In genomic region chrX:130163350-130163851, GRCh38 we compare ENCODE assay signal across 20 cellular contexts. TPM values are rescaled to one million over a fixed set of nuclear protein-coding genes. Genes with fewer than 3 reads are reported as not detected.
A peak's percentile ranks its signal among the peaks of the same experiment; 100 is the strongest.
DNase-seq lines count a peak whose midpoint lies in the region; ATAC-seq, FAIRE-seq and TF ChIP-seq lines count a peak whose summit lies in the region.
"Had no signal": no experiment of that assay in that cellular context is flagged by ENCODE, and none has a peak within 500 bp of the region (broad histone marks: within the 10 kb centered on the region; RNA-seq: fewer than 3 reads in every experiment).

No MANE protein-coding gene starts in this region.

- H3K9me3 ChIP-seq in PC-3 (ENCODE audit: low read length), result no peaks in the 10 kb centered on the region
- no peaks in the 10 kb centered on the region for H3K9me3 ChIP-seq in PC-9 (ENCODE audit: insufficient read depth, low read depth)
- no peaks in the 10 kb centered on the region for H3K9me3 ChIP-seq in pancreas
- H3K9me3 ChIP-seq: mucosa of descending colon, sigmoid colon had no signal

- FAIRE-seq in pancreas (lab: Jason Lieb, UNC), result no peak
- FAIRE-seq: urothelium cell line had no signal

- H3K9me2 ChIP-seq in PC-3 (replicated peaks; ENCODE audit: low read length) (no peaks in the 10 kb centered on the region), PC-9 (ENCODE audit: insufficient read depth) (no peaks in the 10 kb centered on the region)

- no peak overlapping the region for H3K9ac ChIP-seq in PC-3 (ENCODE audit: low read length)

- TF ChIP-seq CTCF in natural killer cell (IDR thresholded peaks at IDR 0.05) (no peak), PC-3 (conservative IDR thresholded peaks at IDR 0.05; ENCODE audit: low read depth, low read length) (no peak), PC-9 (conservative IDR thresholded peaks at IDR 0.05) (no peak), pancreas (IDR thresholded peaks at IDR 0.05) (no peak)

- H3K36me3 Mint-ChIP-seq in natural killer cell, result no peaks in the 10 kb centered on the region
- no peaks in the 10 kb centered on the region for H3K36me3 Mint-ChIP-seq in natural killer cell treated with Interleukin-12 subunit alpha and Interleukin-12 subunit beta and Interleukin-15 and Interleukin-18, amount 100 ng/mL, for 72 hours
- H3K36me3 Mint-ChIP-seq in dendritic cell treated with granulocyte-macrophage colony-stimulating factor and Interleukin-4, amounts not matched to agents 40 ng/mL and 50 ng/mL, for 4 days (ENCODE audit: low read depth), result peaks cover 10% of the 10 kb centered on the region

- H3K4me3 ChIP-seq in PC-3 (ENCODE audit: low read length), result no peak overlapping the region
- H3K4me3 ChIP-seq in PC-9, result no peak overlapping the region
- H3K4me3 ChIP-seq in pancreas, result no peak overlapping the region
- H3K4me3 ChIP-seq: mucosa of descending colon, sigmoid colon had no signal

- no peak for ATAC-seq in natural killer cell
- no peak for ATAC-seq in natural killer cell treated with Interleukin-12 subunit alpha and Interleukin-12 subunit beta and Interleukin-15 and Interleukin-18, amount 100 ng/mL, for 72 hours
- ATAC-seq in PC-3, result no peak
- no peak for ATAC-seq in pancreas
- ATAC-seq: HCT116, left ventricle myocardium superior, mucosa of descending colon had no signal

- no peak overlapping the region for H3K27ac ChIP-seq in PC-3 (ENCODE audit: low read length)
- H3K27ac ChIP-seq in PC-9, result no peak overlapping the region
- H3K27ac ChIP-seq in pancreas, result no peak overlapping the region
- H3K27ac ChIP-seq: sigmoid colon had no signal

- H3K27ac Mint-ChIP-seq in natural killer cell, result no peak overlapping the region
- H3K27ac Mint-ChIP-seq in natural killer cell treated with Interleukin-12 subunit alpha and Interleukin-12 subunit beta and Interleukin-15 and Interleukin-18, amount 100 ng/mL, for 72 hours, result no peak overlapping the region
- no peak overlapping the region for H3K27ac Mint-ChIP-seq in dendritic cell treated with granulocyte-macrophage colony-stimulating factor and Interleukin-4, amounts not matched to agents 40 ng/mL and 50 ng/mL, for 4 days

- H3F3A ChIP-seq in PC-3 (ENCODE audit: low read length, unreplicated experiment) (no peaks in the 10 kb centered on the region), PC-9 (ENCODE audit: insufficient read depth, low read depth) (peaks cover 8% of the 10 kb centered on the region)

- H3K4me1 Mint-ChIP-seq in natural killer cell, result peaks cover 15 to 33% of the 10 kb centered on the region in 2 donors
- H3K4me1 Mint-ChIP-seq in natural killer cell treated with Interleukin-12 subunit alpha and Interleukin-12 subunit beta and Interleukin-15 and Interleukin-18, amount 100 ng/mL, for 72 hours (ENCODE audit: low read depth in 2 of 2), result peaks cover 17 to 26% of the 10 kb centered on the region in 2 donors
- peaks cover 14% of the 10 kb centered on the region for H3K4me1 Mint-ChIP-seq in dendritic cell treated with granulocyte-macrophage colony-stimulating factor and Interleukin-4, amounts not matched to agents 40 ng/mL and 50 ng/mL, for 4 days (ENCODE audit: low read depth)

- H3K4me2 ChIP-seq in PC-3 (ENCODE audit: low read length), result peak overlapping the region; percentile 34; the same call in 1 of the 2 replicates
- H3K4me2 ChIP-seq in PC-9, result no peak overlapping the region

- H3K36me3 ChIP-seq in PC-3 (ENCODE audit: low read depth, low read length), result no peaks in the 10 kb centered on the region
- H3K36me3 ChIP-seq in PC-9 (ENCODE audit: low read depth), result 0 out of 2 replicates have a peak, but pooled peaks cover 8% of the 10 kb centered on the region
- no peaks in the 10 kb centered on the region for H3K36me3 ChIP-seq in pancreas
- H3K36me3 ChIP-seq: sigmoid colon had no signal

- peaks cover 58% of the 10 kb centered on the region for H3K79me2 ChIP-seq in PC-3 (ENCODE audit: low read length)
- H3K79me2 ChIP-seq in PC-9 (ENCODE audit: low read depth), result peaks cover 48% of the 10 kb centered on the region

- no peaks in the 10 kb centered on the region for H3K9me3 Mint-ChIP-seq in natural killer cell
- no peaks in the 10 kb centered on the region for H3K9me3 Mint-ChIP-seq in natural killer cell treated with Interleukin-12 subunit alpha and Interleukin-12 subunit beta and Interleukin-15 and Interleukin-18, amount 100 ng/mL, for 72 hours
- H3K9me3 Mint-ChIP-seq in dendritic cell treated with granulocyte-macrophage colony-stimulating factor and Interleukin-4, amounts not matched to agents 40 ng/mL and 50 ng/mL, for 4 days, result no peaks in the 10 kb centered on the region
- H3K9me3 Mint-ChIP-seq: central memory CD8-positive, alpha-beta T cell had no signal

- H3K27me3 Mint-ChIP-seq in natural killer cell (ENCODE audit: low read depth in 2 of 2), result peaks cover 0 to 15% of the 10 kb centered on the region in 2 donors
- peaks cover 0 to 8% of the 10 kb centered on the region in 2 donors for H3K27me3 Mint-ChIP-seq in natural killer cell treated with Interleukin-12 subunit alpha and Interleukin-12 subunit beta and Interleukin-15 and Interleukin-18, amount 100 ng/mL, for 72 hours
- no peaks in the 10 kb centered on the region for H3K27me3 Mint-ChIP-seq in dendritic cell treated with granulocyte-macrophage colony-stimulating factor and Interleukin-4, amounts not matched to agents 40 ng/mL and 50 ng/mL, for 4 days
- H3K27me3 Mint-ChIP-seq: central memory CD8-positive, alpha-beta T cell had no signal

- POLR2A ChIA-PET in PC-3 (lab: Charles Lee; ENCODE audit: unreplicated experiment) (no interaction called here), PC-9 (lab: Charles Lee; ENCODE audit: unreplicated experiment) (no interaction called here)

- intact Hi-C loops in natural killer cell (cut with micrococcal nuclease) (no loop called here), PC-3 (cut with micrococcal nuclease) (loop anchor here (10.0 kb wide), 1 partner anchor 49 kb away; the partner anchor contains the start of gene ELF4), PC-9 (cut with micrococcal nuclease; ENCODE audit: unreplicated experiment) (no loop called here), pancreas (cut with DNase I) (no loop called here)
- intact Hi-C loops in dendritic cell treated with granulocyte-macrophage colony-stimulating factor and Interleukin-4, amounts not matched to agents 40 ng/mL and 50 ng/mL, for 4 days (cut with micrococcal nuclease), result no loop called here

- CTCF ChIA-PET in PC-3 (lab: Charles Lee), result no interaction called here
- CTCF ChIA-PET in PC-9 (lab: Charles Lee), result no interaction called here

- H3K4me1 ChIP-seq in PC-3 (ENCODE audit: insufficient read depth, low read length) (peaks cover 14% of the 10 kb centered on the region), PC-9 (replicated peaks; ENCODE audit: insufficient read depth) (peaks cover 19% of the 10 kb centered on the region), pancreas (peaks cover 0 to 12% (median 0%) of the 10 kb centered on the region in 3 donors)

- H3K27me3 ChIP-seq in PC-3 (ENCODE audit: low read length) (no peaks in the 10 kb centered on the region), PC-9 (ENCODE audit: insufficient read depth, low read depth) (no peaks in the 10 kb centered on the region), pancreas (no peaks in the 10 kb centered on the region)
- H3K27me3 ChIP-seq: sigmoid colon had no signal

- BruUV-seq in PC-3 (replicated peaks; lab: Mats Ljungman, UMichigan) (no TSS peak), PC-9 (replicated peaks; lab: Mats Ljungman, UMichigan) (no TSS peak)

- no peak overlapping the region for H2AFZ ChIP-seq in PC-3 (ENCODE audit: low read length)
- H2AFZ ChIP-seq in PC-9, result no peak overlapping the region

- WGBS in pancreas, 2 donors, result 32 to 57% methylated on average over 4 of the region's 4 CpGs

- DNase-seq in natural killer cell (no peak), PC-3 (no peak), amygdala (lab: John Stamatoyannopoulos, UW) (no peak), PC-9 (no peak), pancreas (no peak)
- no peak for DNase-seq in natural killer cell treated with Interleukin-12 subunit alpha and Interleukin-12 subunit beta and Interleukin-15 and Interleukin-18, amount 100 ng/mL, for 72 hours (ENCODE audit: low spot score)
- DNase-seq: activated CD4-positive, CD25-positive, alpha-beta regulatory T cell treated with anti-CD3 and anti-CD28 coated beads, Interleukin-2, amount 50 U/mL, for 72 hours; activated CD8-positive, alpha-beta memory T cell treated with anti-CD3 and anti-CD28 coated beads, Interleukin-2, amount 50 U/mL, for 48 hours; effector memory CD4-positive, alpha-beta T cell; KBM-7; left ventricle myocardium superior; mucosa of descending colon; NCI-H2029 treated with DMSO at 0.1 percent for 48 hours; SHP77; sigmoid colon had no signal

- peak overlapping the region; percentile 9 for H3K4me3 Mint-ChIP-seq in natural killer cell
- H3K4me3 Mint-ChIP-seq in natural killer cell treated with Interleukin-12 subunit alpha and Interleukin-12 subunit beta and Interleukin-15 and Interleukin-18, amount 100 ng/mL, for 72 hours, result no peak overlapping the region
- H3K4me3 Mint-ChIP-seq in dendritic cell treated with granulocyte-macrophage colony-stimulating factor and Interleukin-4, amounts not matched to agents 40 ng/mL and 50 ng/mL, for 4 days, result peak overlapping the region; percentile 32
- H3K4me3 Mint-ChIP-seq: central memory CD8-positive, alpha-beta T cell had no signal

- H4K20me1 ChIP-seq in PC-3 (ENCODE audit: low read length) (no peaks in the 10 kb centered on the region), PC-9 (ENCODE audit: insufficient read depth) (no peaks in the 10 kb centered on the region; the same call in none of the 2 replicates)

RNA-seq across cellular contexts. Expression of gene AIFM1, which starts 2.2 kb away (rescaled TPM):
- total RNA-seq in natural killer cell, result 10 to 100 TPM; 16.2 to 21.1 (median 17.0) TPM
- total RNA-seq in natural killer cell treated with Interleukin-12 subunit alpha and Interleukin-12 subunit beta and Interleukin-15 and Interleukin-18, amount 100 ng/mL, for 72 hours, result 10 to 100 TPM; 38.6 to 49.1 TPM
- total RNA-seq in PC-3 (2014; rRNA removed), result 51.8 and 57.7 TPM in 2 replicates
- total RNA-seq in PC-9 (2021), result 70.1 and 83.3 TPM in 2 replicates
- 10 to 100 TPM; 12.1 to 19.7 (median 15.3) TPM for total RNA-seq in pancreas
- polyA plus RNA-seq in pancreas, result 10 to 100 TPM; 12.5 to 19.6 TPM

RNA-seq across cellular contexts. Expression of gene RAB33A, which starts 8.4 kb away (rescaled TPM):
- total RNA-seq in natural killer cell, result 1 to 10 TPM; 3.2 to 4.4 (median 4.4) TPM
- total RNA-seq in natural killer cell treated with Interleukin-12 subunit alpha and Interleukin-12 subunit beta and Interleukin-15 and Interleukin-18, amount 100 ng/mL, for 72 hours, result 10 to 100 TPM; 25.4 to 44.2 TPM
- total RNA-seq in PC-3 (2014; rRNA removed), result not detected in 2 replicates
- total RNA-seq in PC-9 (2021), result 0.57 and 0.95 TPM in 2 replicates
- under 1 TPM in 1 of 6 donors, not detected in 5; 0.17 TPM for total RNA-seq in pancreas
- polyA plus RNA-seq in pancreas, result under 1 TPM; 0.23 to 0.38 TPM
- total RNA-seq: NCI-H460 had no signal

RNA-seq across cellular contexts. Expression of gene ELF4, which starts 53.1 kb away (rescaled TPM):
- 100 to 1,000 TPM in 1 of 3 donors, 10 to 100 TPM in 2; 83.3 to 105 (median 98.7) TPM for total RNA-seq in natural killer cell
- 10 to 100 TPM; 38.8 to 71.0 TPM for total RNA-seq in natural killer cell treated with Interleukin-12 subunit alpha and Interleukin-12 subunit beta and Interleukin-15 and Interleukin-18, amount 100 ng/mL, for 72 hours
- total RNA-seq in PC-3 (2014; rRNA removed), result 23.4 and 23.8 TPM in 2 replicates
- 53.0 and 60.3 TPM in 2 replicates for total RNA-seq in PC-9 (2021)
- 1 to 10 TPM; 1.4 to 4.6 (median 2.0) TPM for total RNA-seq in pancreas
- 1 to 10 TPM; 1.1 to 2.0 TPM for polyA plus RNA-seq in pancreas

Comparison
In these comparisons a context has a peak if more than half of its experiments do, and no peak if none do; other contexts are left out.
1. RNA of gene RAB33A, which starts 8.4 kb away (total RNA-seq): 25.4 to 44.2 TPM in natural killer cell treated with Interleukin-12 subunit alpha and Interleukin-12 subunit beta and Interleukin-15 and Interleukin-18, amount 100 ng/mL, for 72 hours; 3.2 to 4.4 TPM in natural killer cell, 0.57 to 0.95 TPM in PC-9, 0.17 TPM in pancreas and not detected in PC-3; every median in the first group is over 4 times any median in the second.